Comparison of ENCODE assay signal across 15 cellular contexts in the genomic region with DNA sequence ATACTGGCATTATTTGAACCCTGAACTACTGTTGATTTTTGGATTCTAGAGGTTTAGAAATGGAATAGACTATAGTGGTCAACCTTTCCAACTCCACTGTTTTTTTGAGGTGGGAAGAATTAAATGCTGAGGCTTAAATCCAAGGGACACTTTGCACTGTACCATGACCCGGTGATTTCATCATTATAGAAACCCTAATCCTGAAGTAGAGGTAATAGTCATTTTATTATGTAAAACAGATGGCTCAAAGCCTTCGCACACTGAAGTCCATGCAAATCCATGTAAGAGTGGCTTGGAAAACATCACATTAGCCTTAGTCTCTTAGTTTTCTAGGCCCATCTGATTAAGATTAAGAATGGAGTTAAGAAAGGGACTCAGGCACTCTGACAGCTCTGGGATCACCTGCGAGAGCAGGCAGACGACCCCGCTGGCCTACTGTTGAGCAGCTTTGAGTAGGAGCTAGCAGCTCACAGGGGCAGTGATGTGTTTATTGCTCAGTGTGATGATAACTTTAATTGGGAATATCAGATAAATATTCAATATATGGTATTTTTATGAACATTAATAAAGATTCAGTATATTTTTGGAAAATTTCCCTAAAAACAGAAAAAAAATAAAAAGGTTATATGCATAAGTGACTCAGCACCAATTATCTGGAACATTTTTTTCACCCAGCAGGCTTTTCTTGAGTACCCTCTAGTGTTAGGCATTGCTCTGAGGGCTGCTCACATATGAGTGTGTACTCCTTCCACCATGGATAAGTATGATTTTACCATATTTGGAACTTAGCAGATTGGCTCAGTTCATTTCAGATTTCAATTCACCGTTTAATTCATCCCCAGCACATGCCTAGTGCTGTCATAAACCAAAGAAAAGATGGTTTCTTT. TPM values are rescaled to one million over a fixed set of nuclear protein-coding genes. Genes with fewer than 3 reads are reported as not detected.
DNase-seq lines count a peak whose midpoint lies in the region; TF ChIP-seq lines count a peak whose summit lies in the region.
"Had no signal": no experiment of that assay in that cellular context is flagged by ENCODE, and none has a peak within 500 bp of the region (broad histone marks: within the 10 kb centered on the region; RNA-seq: fewer than 3 reads in every experiment).

No MANE protein-coding gene starts in this region.

- DNase-seq in activated CD4-positive, alpha-beta T cell treated with anti-CD3 and anti-CD28 coated beads, Interleukin-2, amount 10 ng/mL, durations not matched to agents 24 days and 14 days: no peak
- DNase-seq in activated CD4-positive, alpha-beta T cell treated with anti-CD3 and anti-CD28 coated beads, Interleukin-2, amount 50 U/mL, for 1 hour: no peak
- DNase-seq in NB4 (ENCODE audit: low read depth): peak; percentile 30
- no peak for DNase-seq in astrocyte of the cerebellum (ENCODE audit: low read depth)
- peak; percentile 35 for DNase-seq in neural progenitor cell (ENCODE audit: low spot score)
- no peak for DNase-seq in NAMALWA (ENCODE audit: low spot score)
- DNase-seq in T-helper 9 cell: no peak
- no peak for DNase-seq in stimulated activated CD4-positive, alpha-beta T cell treated with anti-CD3 and anti-CD28 coated beads, Interleukin-4, amount 100 ng/mL, for 24 hours
- DNase-seq: AML-193, hypothalamus, mammary epithelial cell, NCI-H1417 had no signal

- TF ChIP-seq CTCF in NB4 (IDR thresholded peaks at IDR 0.05; ENCODE audit: low read depth, low read length) (no peak), astrocyte of the cerebellum (IDR thresholded peaks at IDR 0.05; ENCODE audit: low read depth, low read length, missing control alignments) (peak; percentile 21), neural progenitor cell (IDR thresholded peaks at IDR 0.05) (no peak)

- in situ Hi-C loops in astrocyte of the cerebellum (cut with HindIII; ENCODE audit: low sequenced_read_pairs): no loop called here

- H2AFZ ChIP-seq in neural progenitor cell (replicated peaks): no peak overlapping the region
- H2AFZ ChIP-seq: parathyroid adenoma had no signal

- H3K4me1 ChIP-seq in neural progenitor cell: peaks cover 16% of the 10 kb centered on the region
- H3K4me1 ChIP-seq: ascending aorta, parathyroid adenoma had no signal

- peaks cover 10% of the 10 kb centered on the region for H3F3A ChIP-seq in neural progenitor cell (ENCODE audit: low read depth)

- no peak overlapping the region for H3K4me3 Mint-ChIP-seq in activated CD4-positive, alpha-beta T cell treated with anti-CD3 and anti-CD28 coated beads, Interleukin-2, amount 10 ng/mL, durations not matched to agents 24 days and 14 days
- H3K4me3 Mint-ChIP-seq in neural progenitor cell: no peak overlapping the region
- H3K4me3 Mint-ChIP-seq: T-helper 1 cell treated with Interleukin-12 subunit alpha and Interleukin-12 subunit beta and Interleukin-4 antibody, amounts not matched to agents 30 μg/mL and 1 μg/mL, for 36 hours had no signal

- peak overlapping the region; percentile 27 for H3K27ac Mint-ChIP-seq in activated CD4-positive, alpha-beta T cell treated with anti-CD3 and anti-CD28 coated beads, Interleukin-2, amount 10 ng/mL, durations not matched to agents 24 days and 14 days
- H3K27ac Mint-ChIP-seq in neural progenitor cell: no peak overlapping the region
- H3K27ac Mint-ChIP-seq: T-helper 1 cell treated with Interleukin-12 subunit alpha and Interleukin-12 subunit beta and Interleukin-4 antibody, amounts not matched to agents 30 μg/mL and 1 μg/mL, for 36 hours had no signal

- peak overlapping the region; percentile 70 for H3K27ac ChIP-seq in neural progenitor cell
- H3K27ac ChIP-seq: ascending aorta, parathyroid adenoma had no signal

- H3K27me3 ChIP-seq in neural progenitor cell: no peaks in the 10 kb centered on the region
- H3K27me3 ChIP-seq: ascending aorta had no signal

- H3K36me3 ChIP-seq in neural progenitor cell: no peaks in the 10 kb centered on the region
- H3K36me3 ChIP-seq: ascending aorta had no signal

- H3K4me1 Mint-ChIP-seq in activated CD4-positive, alpha-beta T cell treated with anti-CD3 and anti-CD28 coated beads, Interleukin-2, amount 10 ng/mL, durations not matched to agents 24 days and 14 days: peaks cover 33% of the 10 kb centered on the region
- H3K4me1 Mint-ChIP-seq in neural progenitor cell: peaks cover 10% of the 10 kb centered on the region

- no peaks in the 10 kb centered on the region for H3K9me3 Mint-ChIP-seq in activated CD4-positive, alpha-beta T cell treated with anti-CD3 and anti-CD28 coated beads, Interleukin-2, amount 10 ng/mL, durations not matched to agents 24 days and 14 days
- peaks cover 3% of the 10 kb centered on the region for H3K9me3 Mint-ChIP-seq in neural progenitor cell
- H3K9me3 Mint-ChIP-seq: T-helper 1 cell treated with Interleukin-12 subunit alpha and Interleukin-12 subunit beta and Interleukin-4 antibody, amounts not matched to agents 30 μg/mL and 1 μg/mL, for 36 hours had no signal

- peaks cover 10% of the 10 kb centered on the region for H4K20me1 ChIP-seq in neural progenitor cell (ENCODE audit: low read depth)

- H3K36me3 Mint-ChIP-seq in activated CD4-positive, alpha-beta T cell treated with anti-CD3 and anti-CD28 coated beads, Interleukin-2, amount 10 ng/mL, durations not matched to agents 24 days and 14 days (ENCODE audit: low read depth): peaks cover 7% of the 10 kb centered on the region
- peaks cover 2% of the 10 kb centered on the region for H3K36me3 Mint-ChIP-seq in neural progenitor cell

- H3K27me3 Mint-ChIP-seq in activated CD4-positive, alpha-beta T cell treated with anti-CD3 and anti-CD28 coated beads, Interleukin-2, amount 10 ng/mL, durations not matched to agents 24 days and 14 days: no peaks in the 10 kb centered on the region
- H3K27me3 Mint-ChIP-seq in neural progenitor cell (ENCODE audit: insufficient read depth, low read depth): peaks cover 2% of the 10 kb centered on the region

- no peak overlapping the region for H3K4me2 ChIP-seq in neural progenitor cell

- intact Hi-C loops in activated CD4-positive, alpha-beta T cell treated with anti-CD3 and anti-CD28 coated beads, Interleukin-2, amount 10 ng/mL, durations not matched to agents 24 days and 14 days (cut with micrococcal nuclease): no loop called here

- H3K79me2 ChIP-seq in neural progenitor cell (ENCODE audit: low read depth): peaks cover 34% of the 10 kb centered on the region

- H3K4me3 ChIP-seq in NB4 (ENCODE audit: low read depth, low read length) (no peak overlapping the region), astrocyte of the cerebellum (ENCODE audit: low read depth, low read length) (no peak overlapping the region), neural progenitor cell (no peak overlapping the region)
- H3K4me3 ChIP-seq: ascending aorta had no signal

- TF ChIP-seq POLR2A in NB4 (IDR thresholded peaks at IDR 0.05; ENCODE audit: extremely low read depth, insufficient read length): no peak

- H3K9me3 ChIP-seq in neural progenitor cell (ENCODE audit: low read depth): no peaks in the 10 kb centered on the region
- H3K9me3 ChIP-seq: ascending aorta had no signal

- no peak overlapping the region for H3K9ac ChIP-seq in neural progenitor cell
- H3K9ac ChIP-seq: parathyroid adenoma had no signal

RNA-seq across cellular contexts. Expression of gene SLX4IP, which starts 13.4 kb away (rescaled TPM):
- total RNA-seq in activated CD4-positive, alpha-beta T cell treated with anti-CD3 and anti-CD28 coated beads, Interleukin-2, amount 10 ng/mL, durations not matched to agents 24 days and 14 days: 5.9 and 6.6 TPM in 2 replicates
- total RNA-seq in neural progenitor cell (ENCODE audit: low replicate concordance): 7.7 and 9.5 TPM in 2 replicates

RNA-seq across cellular contexts. Expression of gene MKKS, which starts 14.5 kb away (rescaled TPM):
- 8.0 and 8.9 TPM in 2 replicates for total RNA-seq in activated CD4-positive, alpha-beta T cell treated with anti-CD3 and anti-CD28 coated beads, Interleukin-2, amount 10 ng/mL, durations not matched to agents 24 days and 14 days
- total RNA-seq in neural progenitor cell (ENCODE audit: low replicate concordance): 23.9 and 36.3 TPM in 2 replicates

Comparison
In these comparisons a context has a peak if more than half of its experiments do, and no peak if none do; other contexts are left out.
1. DNase-seq: peak in NB4 (single experiment) and neural progenitor cell (single experiment); none in activated CD4-positive, alpha-beta T cell treated with anti-CD3 and anti-CD28 coated beads, Interleukin-2, amount 10 ng/mL, durations not matched to agents 24 days and 14 days (single experiment), activated CD4-positive, alpha-beta T cell treated with anti-CD3 and anti-CD28 coated beads, Interleukin-2, amount 50 U/mL, for 1 hour (single experiment), astrocyte of the cerebellum (single experiment), NAMALWA (single experiment), T-helper 9 cell (single experiment) and stimulated activated CD4-positive, alpha-beta T cell treated with anti-CD3 and anti-CD28 coated beads, Interleukin-4, amount 100 ng/mL, for 24 hours (single experiment).